Comparison of ENCODE assay signal across 20 cellular contexts in the genomic region with DNA sequence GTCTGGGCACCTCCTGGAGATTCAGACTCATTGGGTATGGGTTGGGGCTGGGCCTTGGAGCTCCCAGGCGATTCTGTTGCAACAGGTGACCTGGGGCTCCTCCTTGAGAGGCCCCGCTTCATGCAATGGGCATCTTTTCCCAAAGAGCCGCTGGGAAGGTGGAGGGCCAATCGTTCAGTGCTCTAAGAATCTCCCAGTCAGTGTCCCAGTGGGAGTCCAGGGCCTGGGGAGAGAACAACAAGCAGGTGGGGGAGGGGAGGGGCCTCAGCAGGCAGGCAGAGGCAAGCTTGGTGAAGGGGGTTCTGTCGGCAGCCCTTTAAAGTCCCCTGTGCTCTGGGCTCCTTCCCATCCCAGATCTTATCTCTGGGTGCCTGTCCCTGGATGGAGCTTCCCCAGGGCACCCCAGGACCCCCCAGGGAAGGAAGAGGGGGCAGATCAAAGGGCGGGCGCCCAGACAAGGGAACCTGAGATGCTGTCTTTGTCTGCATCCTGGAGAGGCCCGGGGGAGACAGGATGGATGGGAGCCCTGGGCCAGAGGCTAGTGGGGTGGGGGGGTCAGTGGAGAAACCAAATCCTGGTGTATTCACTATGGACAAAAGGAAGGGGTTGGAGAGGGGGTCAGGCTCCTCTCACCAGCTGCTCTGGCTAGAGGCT. TPM values are rescaled to one million over a fixed set of nuclear protein-coding genes. Genes with fewer than 3 reads are reported as not detected.
"Had no signal": no experiment of that assay in that cellular context is flagged by ENCODE, and none has a peak within 500 bp of the region (broad histone marks: within the 10 kb centered on the region; RNA-seq: fewer than 3 reads in every experiment).

No MANE protein-coding gene starts in this region.

- H3K27me3 Mint-ChIP-seq: activated CD8-positive, alpha-beta T cell treated with anti-CD3 and anti-CD28 coated beads for 36 hours had no signal

- H3K27ac Mint-ChIP-seq: activated CD8-positive, alpha-beta T cell treated with anti-CD3 and anti-CD28 coated beads for 36 hours; activated naive CD4-positive, alpha-beta T cell treated with anti-CD3 and anti-CD28 coated beads for 36 hours had no signal

- DNase-seq: activated CD4-positive, alpha-beta T cell treated with anti-CD3 and anti-CD28 coated beads for 48 hours; activated CD4-positive, CD25-positive, alpha-beta regulatory T cell; activated CD8-positive, alpha-beta T cell treated with anti-CD3 and anti-CD28 coated beads for 36 hours; activated naive CD4-positive, alpha-beta T cell treated with anti-CD3 and anti-CD28 coated beads for 36 hours; activated T-cell treated with anti-CD3 and anti-CD28 coated beads, Interleukin-2, amount 50 U/mL, for 4 hours; body of pancreas; caudate nucleus; dorsolateral prefrontal cortex; foreskin fibroblast; stimulated activated CD4-positive, alpha-beta T cell treated with anti-CD3 and anti-CD28 coated beads, Interleukin-2, amount 100 ng/mL, for 24 hours; stimulated activated naive CD4-positive, alpha-beta T cell treated with Interleukin-2 at 50 U/mL for 16 hours; T-helper 9 cell had no signal

- H3K9me3 Mint-ChIP-seq: neural crest cell had no signal

- H3K4me2 ChIP-seq: hepatocyte had no signal

- H3K4me3 Mint-ChIP-seq: activated CD8-positive, alpha-beta T cell treated with anti-CD3 and anti-CD28 coated beads for 36 hours; activated naive CD4-positive, alpha-beta T cell treated with anti-CD3 and anti-CD28 coated beads for 36 hours; activated T-cell treated with anti-CD3 and anti-CD28 coated beads, Interleukin-2, amount 50 U/mL, for 4 hours; neural crest cell had no signal

- H3K27ac ChIP-seq: body of pancreas, dorsolateral prefrontal cortex, epithelial cell of prostate, hepatocyte, prostate gland, right atrium auricular region, tibial artery had no signal

- H3K4me3 ChIP-seq: body of pancreas, dorsolateral prefrontal cortex, hepatocyte, prostate gland, right atrium auricular region, tibial artery had no signal

- H3K4me1 ChIP-seq: body of pancreas had no signal

- H3K9me3 ChIP-seq: body of pancreas, prostate gland, tibial artery had no signal

- H2AFZ ChIP-seq: hepatocyte had no signal

- H3K27me3 ChIP-seq: body of pancreas, hepatocyte, right atrium auricular region had no signal

- H3K36me3 ChIP-seq: prostate gland, right atrium auricular region, tibial artery had no signal

RNA-seq across cellular contexts. Expression of gene NXPH3, which starts 30.5 kb away (rescaled TPM):
- total RNA-seq: myocyte had no signal

RNA-seq across cellular contexts. Expression of gene NGFR, which starts 50.0 kb away (rescaled TPM):
- total RNA-seq: glomerular endothelial cell had no signal
